1 cellular context compared by ENCODE assay signal in genomic region chr2:240136013-240136670, GRCh38.
A peak's percentile ranks its signal among the peaks of the same experiment; 100 is the strongest.
TF ChIP-seq lines count a peak whose summit lies in the region.

COPS9 (minus strand) TSS chr2:240136305; CDS start chr2:240136284, 21 bp downstream.

TF ChIP-seq in HepG2, 621 proteins besides CTCF, POLR2A, EP300 and RAD21 (continued from another document and continues in another):
- TF ChIP-seq NCOA5 (CRISPR knock-in tag; IDR thresholded peaks at IDR 0.05), result no peak
- TF ChIP-seq ZBTB25 (CRISPR knock-in tag; IDR thresholded peaks at IDR 0.05), result peak; percentile 71; the same call in 1 of the 2 replicates
- no peak for TF ChIP-seq ARNT (IDR thresholded peaks at IDR 0.05)
- no peak; the same call in 1 of the 2 replicates for TF ChIP-seq ZNF468 (CRISPR knock-in tag; IDR thresholded peaks at IDR 0.05)
- TF ChIP-seq PAXIP1 (CRISPR knock-in tag; conservative IDR thresholded peaks at IDR 0.05), result peak; percentile 46
- TF ChIP-seq MED1 (CRISPR knock-in tag; IDR thresholded peaks at IDR 0.05), result peak; percentile 76
- TF ChIP-seq IRF9 (CRISPR knock-in tag; IDR thresholded peaks at IDR 0.05; ENCODE audit: borderline replicate concordance), result peak; percentile 79
- peak; percentile 43; the same call in 1 of the 2 replicates for TF ChIP-seq ZKSCAN8 (CRISPR knock-in tag; IDR thresholded peaks at IDR 0.05; ENCODE audit: borderline replicate concordance)
- no peak for TF ChIP-seq ZFP36L2 (CRISPR knock-in tag; IDR thresholded peaks at IDR 0.05)
- no peak for TF ChIP-seq ZNF205 (CRISPR knock-in tag; IDR thresholded peaks at IDR 0.05)
- no peak for TF ChIP-seq FOSL1 (CRISPR knock-in tag; IDR thresholded peaks at IDR 0.05; ENCODE audit: borderline replicate concordance)
- TF ChIP-seq, protein P1, sequence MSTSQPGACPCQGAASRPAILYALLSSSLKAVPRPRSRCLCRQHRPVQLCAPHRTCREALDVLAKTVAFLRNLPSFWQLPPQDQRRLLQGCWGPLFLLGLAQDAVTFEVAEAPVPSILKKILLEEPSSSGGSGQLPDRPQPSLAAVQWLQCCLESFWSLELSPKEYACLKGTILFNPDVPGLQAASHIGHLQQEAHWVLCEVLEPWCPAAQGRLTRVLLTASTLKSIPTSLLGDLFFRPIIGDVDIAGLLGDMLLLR (CRISPR knock-in tag; IDR thresholded peaks at IDR 0.05), result no peak
- TF ChIP-seq ZNF33B (CRISPR knock-in tag; IDR thresholded peaks at IDR 0.05), result 0 out of 2 replicates have a peak, but pooled peaks have one; percentile 51
- no peak for TF ChIP-seq CEBPG (CRISPR knock-in tag; IDR thresholded peaks at IDR 0.05)
- TF ChIP-seq CEBPB (IDR thresholded peaks at IDR 0.05; ENCODE audit: borderline replicate concordance, low read depth, low read length), result no peak
- peak; percentile 61; the same call in 1 of the 2 replicates for TF ChIP-seq ZNF331 (CRISPR knock-in tag; IDR thresholded peaks at IDR 0.05)
- TF ChIP-seq CREBL2 (CRISPR knock-in tag; IDR thresholded peaks at IDR 0.05; ENCODE audit: borderline replicate concordance), result no peak
- no peak for TF ChIP-seq ZNF251 (CRISPR knock-in tag; IDR thresholded peaks at IDR 0.05)
- TF ChIP-seq BRF2 (CRISPR knock-in tag; IDR thresholded peaks at IDR 0.05), result no peak
- peak; percentile 95 for TF ChIP-seq IKZF4 (CRISPR knock-in tag; IDR thresholded peaks at IDR 0.05; ENCODE audit: borderline replicate concordance, low read depth, not compliant biosample characterization)
- TF ChIP-seq ZNF609 (CRISPR knock-in tag; IDR thresholded peaks at IDR 0.05; ENCODE audit: borderline replicate concordance), result peak; percentile 42; the same call in 1 of the 2 replicates
- TF ChIP-seq GATAD2A (CRISPR knock-in tag; IDR thresholded peaks at IDR 0.05), result no peak
- peak; percentile 55; the same call in 1 of the 2 replicates for TF ChIP-seq ZNF878 (CRISPR knock-in tag; IDR thresholded peaks at IDR 0.05)
- no peak; the same call in 1 of the 2 replicates for TF ChIP-seq ZNF333 (CRISPR knock-in tag; IDR thresholded peaks at IDR 0.05; ENCODE audit: borderline replicate concordance)
- no peak for TF ChIP-seq TCF7 (IDR thresholded peaks at IDR 0.05; ENCODE audit: low read depth)
- TF ChIP-seq ZNF383 (CRISPR knock-in tag; IDR thresholded peaks at IDR 0.05; ENCODE audit: borderline replicate concordance), result peak; percentile 93; the same call in 1 of the 2 replicates
- TF ChIP-seq RELA (CRISPR knock-in tag; IDR thresholded peaks at IDR 0.05), result no peak
- 0 out of 2 replicates have a peak, but pooled peaks have one; percentile 41 for TF ChIP-seq TP53 (CRISPR knock-in tag; conservative IDR thresholded peaks at IDR 0.05)
- TF ChIP-seq, protein P2, sequence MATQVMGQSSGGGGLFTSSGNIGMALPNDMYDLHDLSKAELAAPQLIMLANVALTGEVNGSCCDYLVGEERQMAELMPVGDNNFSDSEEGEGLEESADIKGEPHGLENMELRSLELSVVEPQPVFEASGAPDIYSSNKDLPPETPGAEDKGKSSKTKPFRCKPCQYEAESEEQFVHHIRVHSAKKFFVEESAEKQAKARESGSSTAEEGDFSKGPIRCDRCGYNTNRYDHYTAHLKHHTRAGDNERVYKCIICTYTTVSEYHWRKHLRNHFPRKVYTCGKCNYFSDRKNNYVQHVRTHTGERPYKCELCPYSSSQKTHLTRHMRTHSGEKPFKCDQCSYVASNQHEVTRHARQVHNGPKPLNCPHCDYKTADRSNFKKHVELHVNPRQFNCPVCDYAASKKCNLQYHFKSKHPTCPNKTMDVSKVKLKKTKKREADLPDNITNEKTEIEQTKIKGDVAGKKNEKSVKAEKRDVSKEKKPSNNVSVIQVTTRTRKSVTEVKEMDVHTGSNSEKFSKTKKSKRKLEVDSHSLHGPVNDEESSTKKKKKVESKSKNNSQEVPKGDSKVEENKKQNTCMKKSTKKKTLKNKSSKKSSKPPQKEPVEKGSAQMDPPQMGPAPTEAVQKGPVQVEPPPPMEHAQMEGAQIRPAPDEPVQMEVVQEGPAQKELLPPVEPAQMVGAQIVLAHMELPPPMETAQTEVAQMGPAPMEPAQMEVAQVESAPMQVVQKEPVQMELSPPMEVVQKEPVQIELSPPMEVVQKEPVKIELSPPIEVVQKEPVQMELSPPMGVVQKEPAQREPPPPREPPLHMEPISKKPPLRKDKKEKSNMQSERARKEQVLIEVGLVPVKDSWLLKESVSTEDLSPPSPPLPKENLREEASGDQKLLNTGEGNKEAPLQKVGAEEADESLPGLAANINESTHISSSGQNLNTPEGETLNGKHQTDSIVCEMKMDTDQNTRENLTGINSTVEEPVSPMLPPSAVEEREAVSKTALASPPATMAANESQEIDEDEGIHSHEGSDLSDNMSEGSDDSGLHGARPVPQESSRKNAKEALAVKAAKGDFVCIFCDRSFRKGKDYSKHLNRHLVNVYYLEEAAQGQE (IDR thresholded peaks at IDR 0.05; ENCODE audit: borderline replicate concordance in 1 of 2, low read depth in 1 of 2, low read length in 2 of 2), result no peak; a peak in 1 of 4 replicates
- TF ChIP-seq, protein P3, sequence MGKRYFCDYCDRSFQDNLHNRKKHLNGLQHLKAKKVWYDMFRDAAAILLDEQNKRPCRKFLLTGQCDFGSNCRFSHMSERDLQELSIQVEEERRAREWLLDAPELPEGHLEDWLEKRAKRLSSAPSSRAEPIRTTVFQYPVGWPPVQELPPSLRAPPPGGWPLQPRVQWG (CRISPR knock-in tag; IDR thresholded peaks at IDR 0.05; ENCODE audit: borderline replicate concordance, low read depth), result no peak
- TF ChIP-seq, protein P4, sequence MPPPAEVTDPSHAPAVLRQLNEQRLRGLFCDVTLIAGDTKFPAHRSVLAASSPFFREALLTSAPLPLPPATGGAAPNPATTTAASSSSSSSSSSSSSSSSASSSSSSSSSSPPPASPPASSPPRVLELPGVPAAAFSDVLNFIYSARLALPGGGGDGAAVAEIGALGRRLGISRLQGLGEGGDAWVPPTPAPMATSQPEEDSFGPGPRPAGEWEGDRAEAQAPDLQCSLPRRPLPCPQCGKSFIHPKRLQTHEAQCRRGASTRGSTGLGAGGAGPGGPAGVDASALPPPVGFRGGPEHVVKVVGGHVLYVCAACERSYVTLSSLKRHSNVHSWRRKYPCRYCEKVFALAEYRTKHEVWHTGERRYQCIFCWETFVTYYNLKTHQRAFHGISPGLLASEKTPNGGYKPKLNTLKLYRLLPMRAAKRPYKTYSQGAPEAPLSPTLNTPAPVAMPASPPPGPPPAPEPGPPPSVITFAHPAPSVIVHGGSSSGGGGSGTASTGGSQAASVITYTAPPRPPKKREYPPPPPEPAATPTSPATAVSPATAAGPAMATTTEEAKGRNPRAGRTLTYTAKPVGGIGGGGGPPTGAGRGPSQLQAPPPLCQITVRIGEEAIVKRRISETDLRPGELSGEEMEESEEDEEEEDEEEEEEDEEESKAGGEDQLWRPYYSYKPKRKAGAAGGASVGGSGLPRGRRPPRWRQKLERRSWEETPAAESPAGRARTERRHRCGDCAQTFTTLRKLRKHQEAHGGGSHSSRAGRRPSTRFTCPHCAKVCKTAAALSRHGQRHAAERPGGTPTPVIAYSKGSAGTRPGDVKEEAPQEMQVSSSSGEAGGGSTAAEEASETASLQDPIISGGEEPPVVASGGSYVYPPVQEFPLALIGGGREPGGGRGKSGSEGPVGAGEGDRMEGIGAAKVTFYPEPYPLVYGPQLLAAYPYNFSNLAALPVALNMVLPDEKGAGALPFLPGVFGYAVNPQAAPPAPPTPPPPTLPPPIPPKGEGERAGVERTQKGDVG (CRISPR knock-in tag; IDR thresholded peaks at IDR 0.05; ENCODE audit: borderline replicate concordance), result no peak
- TF ChIP-seq TEAD2 (CRISPR knock-in tag; IDR thresholded peaks at IDR 0.05), result no peak
- TF ChIP-seq ZC3H4 (CRISPR knock-in tag; IDR thresholded peaks at IDR 0.05; ENCODE audit: borderline replicate concordance), result no peak
- TF ChIP-seq ZNF513 (CRISPR knock-in tag; conservative IDR thresholded peaks at IDR 0.05), result no peak
- TF ChIP-seq ZNF160 (CRISPR knock-in tag; IDR thresholded peaks at IDR 0.05), result peak; percentile 58; the same call in 1 of the 2 replicates
